27 cellular contexts compared by ENCODE assay signal in the genomic region with DNA sequence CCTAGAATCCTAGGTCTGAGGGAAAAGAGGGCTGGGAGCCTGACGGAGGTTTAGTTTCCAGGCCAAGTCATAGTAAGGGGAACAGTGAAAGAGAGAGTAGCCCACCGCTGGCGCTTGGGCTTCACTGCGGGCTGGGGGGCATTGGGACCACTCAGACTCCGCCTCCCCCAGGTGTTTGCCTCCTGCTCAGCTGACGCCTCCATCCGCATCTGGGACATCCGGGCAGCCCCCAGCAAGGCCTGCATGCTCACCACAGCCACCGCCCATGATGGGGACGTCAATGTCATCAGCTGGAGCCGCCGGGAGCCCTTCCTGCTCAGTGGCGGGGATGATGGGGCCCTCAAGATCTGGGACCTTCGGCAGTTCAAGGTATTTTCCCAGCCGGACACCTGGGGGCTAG. TPM values are rescaled to one million over a fixed set of nuclear protein-coding genes. Genes with fewer than 3 reads are reported as not detected.
"Had no signal": no experiment of that assay in that cellular context is flagged by ENCODE, and none has a peak within 500 bp of the region (broad histone marks: within the 10 kb centered on the region; RNA-seq: fewer than 3 reads in every experiment).

No MANE protein-coding gene starts in this region.

- H3K27me3 ChIP-seq: neural progenitor cell, pancreas, stomach, testis, thyroid gland, transverse colon, upper lobe of left lung, vagina had no signal

- H3K4me3 ChIP-seq: left ventricle myocardium inferior, lung, mucosa of descending colon, neural progenitor cell, pancreas, prostate gland, skin epidermis, stomach, testis, thyroid gland, transverse colon, upper lobe of left lung, vagina had no signal

- H3K9me3 Mint-ChIP-seq: mesothelial cell of epicardium; naive thymus-derived CD4-positive, alpha-beta T cell; nephron progenitor cell; neural progenitor cell; stimulated activated naive B cell treated with anti-CD40 and anti-IgM and Interleukin-4, amounts not matched to agents 10 μg/mL and 1 μg/mL and 100 μg/mL, for 72 hours had no signal

- ATAC-seq: mucosa of descending colon; naive thymus-derived CD4-positive, alpha-beta T cell; pancreas; right cardiac atrium; sciatic nerve; stimulated activated naive B cell treated with anti-CD40 and anti-IgM and Interleukin-4, amounts not matched to agents 10 μg/mL and 1 μg/mL and 100 μg/mL, for 72 hours; stimulated activated naive CD8-positive, alpha-beta T cell treated with anti-CD3 and anti-CD28 coated beads, Interleukin-15, Interleukin-2, amounts not matched to agents 100 U/mL and 50 U/mL, for 24 hours had no signal

- DNase-seq: islet precursor cell; left ventricle myocardium inferior; mesendoderm; mucosa of descending colon; naive thymus-derived CD4-positive, alpha-beta T cell; nephron progenitor cell; retina; stimulated activated CD4-positive, alpha-beta T cell treated with anti-CD3 and anti-CD28 coated beads, Interleukin-12 subunit alpha, Interleukin-12 subunit beta, amount 100 ng/mL, for 4 hours; stimulated activated CD4-positive, alpha-beta T cell treated with anti-CD3 and anti-CD28 coated beads, Interleukin-15, amount 100 ng/mL, for 24 hours; stimulated activated CD4-positive, alpha-beta T cell treated with anti-CD3 and anti-CD28 coated beads, Interleukin-2, amount 100 ng/mL, for 24 hours; stimulated activated CD4-positive, alpha-beta T cell treated with anti-CD3 and anti-CD28 coated beads, Interleukin-4, amount 100 ng/mL, for 1 hour; stimulated activated naive B cell treated with anti-CD40 and anti-IgM and Interleukin-4, amounts not matched to agents 10 μg/mL and 1 μg/mL and 100 μg/mL, for 72 hours; stimulated activated naive CD8-positive, alpha-beta T cell treated with anti-CD3 and anti-CD28 coated beads, Interleukin-15, Interleukin-2, amounts not matched to agents 100 U/mL and 50 U/mL, for 24 hours; stomach; testis; thyroid gland; transverse colon had no signal

- H3K9me3 ChIP-seq: left ventricle myocardium inferior, mucosa of descending colon, pancreas, prostate gland, stomach, testis, thyroid gland, transverse colon, upper lobe of left lung, vagina had no signal

- H2AFZ ChIP-seq: neural progenitor cell had no signal

- H3K27ac ChIP-seq: left ventricle myocardium inferior, neural progenitor cell, pancreas, prostate gland, skin epidermis, testis, thyroid gland, transverse colon, upper lobe of left lung, vagina had no signal

- H3K9ac ChIP-seq: neural progenitor cell had no signal

- H3K4me3 Mint-ChIP-seq: mesothelial cell of epicardium; naive thymus-derived CD4-positive, alpha-beta T cell; nephron progenitor cell; neural progenitor cell; stimulated activated naive B cell treated with anti-CD40 and anti-IgM and Interleukin-4, amounts not matched to agents 10 μg/mL and 1 μg/mL and 100 μg/mL, for 72 hours had no signal

- H3K4me1 ChIP-seq: neural progenitor cell, prostate gland had no signal

- H3K4me2 ChIP-seq: neural progenitor cell had no signal

- H3K27ac Mint-ChIP-seq: mesothelial cell of epicardium; naive thymus-derived CD4-positive, alpha-beta T cell; nephron progenitor cell; neural progenitor cell; stimulated activated naive B cell treated with anti-CD40 and anti-IgM and Interleukin-4, amounts not matched to agents 10 μg/mL and 1 μg/mL and 100 μg/mL, for 72 hours had no signal

- H3K27me3 Mint-ChIP-seq: stimulated activated naive B cell treated with anti-CD40 and anti-IgM and Interleukin-4, amounts not matched to agents 10 μg/mL and 1 μg/mL and 100 μg/mL, for 72 hours had no signal

RNA-seq across cellular contexts. Expression of a gene that starts 57.4 kb away (rescaled TPM):
- total RNA-seq: vagina had no signal
